ENCODE assay signal across 18 cellular contexts in the genomic region with DNA sequence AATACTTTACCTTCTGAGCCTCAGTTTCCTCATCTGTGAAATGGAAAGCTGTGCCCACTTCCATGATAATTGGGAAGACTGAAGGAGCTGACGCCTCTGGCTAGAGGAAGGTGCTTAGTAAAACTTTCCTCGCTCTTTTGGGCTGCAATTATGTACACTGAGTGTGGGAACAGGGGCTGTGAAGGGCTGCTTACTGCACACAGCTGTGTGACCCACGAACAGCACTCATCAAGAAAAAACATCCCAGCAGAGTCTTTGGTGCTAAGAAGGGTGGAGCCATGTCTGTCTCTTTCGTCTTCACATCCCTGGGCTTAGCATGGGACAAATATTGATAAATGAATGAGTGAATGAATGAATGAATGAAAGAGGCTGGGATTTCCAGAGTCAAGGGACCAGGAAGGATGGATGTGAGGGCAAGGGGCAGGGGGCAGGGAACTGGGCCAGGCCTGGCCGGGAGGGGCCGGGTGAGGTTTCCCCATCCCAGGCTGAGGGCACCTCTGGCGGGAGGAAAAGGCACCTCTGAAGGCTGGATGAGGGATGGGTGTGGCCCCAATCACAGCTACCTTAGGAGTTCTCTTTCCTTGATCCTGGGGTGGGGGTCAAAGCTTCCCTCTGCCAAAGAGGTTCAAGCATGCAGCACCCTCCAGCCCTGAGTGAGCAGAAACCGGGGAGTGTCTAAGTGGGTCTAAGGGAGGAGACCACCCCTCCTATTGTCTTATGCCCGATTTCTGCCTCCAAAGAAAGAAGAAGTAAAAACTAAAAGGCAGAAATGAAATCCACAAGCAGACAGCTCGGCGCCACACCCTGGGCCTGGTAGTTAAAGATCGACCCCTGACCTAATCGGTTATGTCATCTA. TPM values are rescaled to one million over a fixed set of nuclear protein-coding genes. Genes with fewer than 3 reads are reported as not detected.
A peak's percentile ranks its signal among the peaks of the same experiment; 100 is the strongest.
DNase-seq lines count a peak whose midpoint lies in the region; ATAC-seq, FAIRE-seq and TF ChIP-seq lines count a peak whose summit lies in the region.
"Had no signal": no experiment of that assay in that cellular context is flagged by ENCODE, and none has a peak within 500 bp of the region (broad histone marks: within the 10 kb centered on the region; RNA-seq: fewer than 3 reads in every experiment).

No MANE protein-coding gene starts in this region.

- H3K27me3 Mint-ChIP-seq in activated CD8-positive, alpha-beta memory T cell treated with anti-CD3 and anti-CD28 coated beads, Interleukin-2, amount 10 ng/mL, durations not matched to agents 7 days and 5 days, result no peaks in the 10 kb centered on the region
- H3K27me3 Mint-ChIP-seq in activated T-helper 2 cell treated with anti-CD3 and anti-CD28 coated beads, Interferon-gamma antibody, Interleukin-2, Interleukin-4, amounts not matched to agents 10 μg/mL and 5 μg/mL and 100 μg/mL, durations not matched to agents 14 hours and 24 hours and 36 hours (ENCODE audit: low read depth), result no peaks in the 10 kb centered on the region
- H3K27me3 Mint-ChIP-seq in naive thymus-derived CD4-positive, alpha-beta T cell, result no peaks in the 10 kb centered on the region

- POLR2A ChIA-PET in naive thymus-derived CD4-positive, alpha-beta T cell (lab: Charles Lee), result interaction anchor here (0.9 to 7.8 kb wide), 10 partner anchors 9 to 115 kb away, joined by 3 to 62 read pairs (median 6); a partner anchor contains a TSS
- POLR2A ChIA-PET in RWPE1 (lab: Yijun Ruan, JAX; ENCODE audit: low non-redundant PET), result no interaction called here

- peak overlapping the region; percentile 79 for H3K27ac ChIP-seq in naive thymus-derived CD4-positive, alpha-beta T cell (ENCODE audit: low read depth, low read length)
- no peak overlapping the region for H3K27ac ChIP-seq in RWPE1
- H3K27ac ChIP-seq: dorsolateral prefrontal cortex, vagina had no signal

- CTCF ChIA-PET in activated CD8-positive, alpha-beta memory T cell treated with anti-CD3 and anti-CD28 coated beads, Interleukin-2, amount 10 ng/mL, durations not matched to agents 7 days and 5 days (lab: Charles Lee), result interaction anchor here (1.8 to 1.9 kb wide), 2 partner anchors 9 kb away, joined by 5 to 9 read pairs; a partner anchor contains a TSS
- CTCF ChIA-PET in naive thymus-derived CD4-positive, alpha-beta T cell (lab: Charles Lee), result no interaction called here
- CTCF ChIA-PET in RWPE1 (lab: Yijun Ruan, JAX), result interaction anchor here (0.6 kb wide), 1 partner anchor 200 kb away, joined by 4 read pairs; no protein-coding TSS in a partner anchor

- no peaks in the 10 kb centered on the region for H3K36me3 Mint-ChIP-seq in activated CD8-positive, alpha-beta memory T cell treated with anti-CD3 and anti-CD28 coated beads, Interleukin-2, amount 10 ng/mL, durations not matched to agents 7 days and 5 days
- peaks cover 30% of the 10 kb centered on the region for H3K36me3 Mint-ChIP-seq in activated T-helper 2 cell treated with anti-CD3 and anti-CD28 coated beads, Interferon-gamma antibody, Interleukin-2, Interleukin-4, amounts not matched to agents 10 μg/mL and 5 μg/mL and 100 μg/mL, durations not matched to agents 14 hours and 24 hours and 36 hours (ENCODE audit: low read depth)
- peaks cover 0 to 6% (median 0%) of the 10 kb centered on the region in 5 donors for H3K36me3 Mint-ChIP-seq in naive thymus-derived CD4-positive, alpha-beta T cell

- TF ChIP-seq CTCF in RWPE1 (conservative IDR thresholded peaks at IDR 0.05; ENCODE audit: low read depth), result no peak

- intact Hi-C loops in activated T-helper 2 cell treated with anti-CD3 and anti-CD28 coated beads, Interferon-gamma antibody, Interleukin-2, Interleukin-4, amounts not matched to agents 10 μg/mL and 5 μg/mL and 100 μg/mL, durations not matched to agents 14 hours and 24 hours and 36 hours (cut with micrococcal nuclease), result loop anchor here (1.0 kb wide), 1 partner anchor 9 kb away; a partner anchor contains a TSS
- intact Hi-C loops in naive thymus-derived CD4-positive, alpha-beta T cell (cut with micrococcal nuclease), result loop anchor here (1.0 kb wide), 1 partner anchor 9 kb away; a partner anchor contains a TSS

- H3K27me3 ChIP-seq in naive thymus-derived CD4-positive, alpha-beta T cell (ENCODE audit: control insufficient read depth in 2 of 2, insufficient read depth in 2 of 2, low read length in 2 of 2), result no peaks in the 10 kb centered on the region
- H3K27me3 ChIP-seq: dorsolateral prefrontal cortex, vagina had no signal

- peaks cover 47% of the 10 kb centered on the region for H3K4me1 Mint-ChIP-seq in activated CD8-positive, alpha-beta memory T cell treated with anti-CD3 and anti-CD28 coated beads, Interleukin-2, amount 10 ng/mL, durations not matched to agents 7 days and 5 days
- peaks cover 59% of the 10 kb centered on the region for H3K4me1 Mint-ChIP-seq in activated T-helper 2 cell treated with anti-CD3 and anti-CD28 coated beads, Interferon-gamma antibody, Interleukin-2, Interleukin-4, amounts not matched to agents 10 μg/mL and 5 μg/mL and 100 μg/mL, durations not matched to agents 14 hours and 24 hours and 36 hours (ENCODE audit: low read depth)
- H3K4me1 Mint-ChIP-seq in naive thymus-derived CD4-positive, alpha-beta T cell, result peaks cover 25 to 65% (median 52%) of the 10 kb centered on the region in 7 donors

- H3K9me3 ChIP-seq in naive thymus-derived CD4-positive, alpha-beta T cell (ENCODE audit: control insufficient read depth in 2 of 3, low read length in 3 of 3), result no peaks in the 10 kb centered on the region
- H3K9me3 ChIP-seq: vagina had no signal

- no peak for ATAC-seq in activated CD8-positive, alpha-beta memory T cell treated with anti-CD3 and anti-CD28 coated beads, Interleukin-2, amount 10 ng/mL, durations not matched to agents 7 days and 5 days
- peak; percentile 28 for ATAC-seq in naive thymus-derived CD4-positive, alpha-beta T cell
- no peak for ATAC-seq in HG03457 (IDR thresholded peaks at IDR 0.05; ENCODE audit: unreplicated experiment)
- ATAC-seq: Right ventricle myocardium inferior had no signal

- peak; percentile 83 for FAIRE-seq in GM12892 (lab: Jason Lieb, UNC)

- no peak for TF ChIP-seq POLR2A in GM12892 (IDR thresholded peaks at IDR 0.05; ENCODE audit: low read depth, low read length)

- peak overlapping the region; percentile 83 for H3K27ac Mint-ChIP-seq in activated CD8-positive, alpha-beta memory T cell treated with anti-CD3 and anti-CD28 coated beads, Interleukin-2, amount 10 ng/mL, durations not matched to agents 7 days and 5 days
- H3K27ac Mint-ChIP-seq in activated T-helper 2 cell treated with anti-CD3 and anti-CD28 coated beads, Interferon-gamma antibody, Interleukin-2, Interleukin-4, amounts not matched to agents 10 μg/mL and 5 μg/mL and 100 μg/mL, durations not matched to agents 14 hours and 24 hours and 36 hours, result peak overlapping the region; percentile 99
- H3K27ac Mint-ChIP-seq in naive thymus-derived CD4-positive, alpha-beta T cell, result peak overlapping the region; percentile 86 to 98 (median 91)
- H3K27ac Mint-ChIP-seq: nephron progenitor cell had no signal

- DNase-seq in activated CD8-positive, alpha-beta memory T cell treated with anti-CD3 and anti-CD28 coated beads, Interleukin-2, amount 10 ng/mL, durations not matched to agents 7 days and 5 days, result no peak
- DNase-seq in activated CD8-positive, alpha-beta memory T cell treated with anti-CD3 and anti-CD28 coated beads, Interleukin-2, amount 50 U/mL, for 4 hours, result no peak
- DNase-seq in GM12892 (ENCODE audit: insufficient read length) (no peak), RWPE1 (ENCODE audit: low spot score) (no peak), hepatic stellate cell (ENCODE audit: low spot score) (no peak)
- DNase-seq in activated T-helper 2 cell treated with anti-CD3 and anti-CD28 coated beads, Interferon-gamma antibody, Interleukin-2, Interleukin-4, amounts not matched to agents 10 μg/mL and 5 μg/mL and 100 μg/mL, durations not matched to agents 14 hours and 24 hours and 36 hours (ENCODE audit: low spot score), result no peak
- DNase-seq in naive thymus-derived CD4-positive, alpha-beta T cell, result no peak
- DNase-seq: activated CD4-positive, CD25-positive, alpha-beta regulatory T cell treated with anti-CD3 and anti-CD28 coated beads, Interleukin-2, amount 50 U/mL, for 72 hours; activated gamma-delta T cell treated with Interleukin-2 at 50 U/mL for 16 hours; dorsolateral prefrontal cortex; GDM1; NCI-H226; nephron progenitor cell had no signal

- peak overlapping the region; percentile 27 for H3K4me3 ChIP-seq in naive thymus-derived CD4-positive, alpha-beta T cell (ENCODE audit: low read length)
- H3K4me3 ChIP-seq: dorsolateral prefrontal cortex, vagina had no signal

- no peaks in the 10 kb centered on the region for H3K36me3 ChIP-seq in naive thymus-derived CD4-positive, alpha-beta T cell (ENCODE audit: control insufficient read depth in 2 of 3, insufficient read depth in 3 of 3, low read length in 3 of 3)
- H3K36me3 ChIP-seq: vagina had no signal

- H3K9me3 Mint-ChIP-seq in activated CD8-positive, alpha-beta memory T cell treated with anti-CD3 and anti-CD28 coated beads, Interleukin-2, amount 10 ng/mL, durations not matched to agents 7 days and 5 days (ENCODE audit: low read depth), result no peaks in the 10 kb centered on the region
- no peaks in the 10 kb centered on the region for H3K9me3 Mint-ChIP-seq in activated T-helper 2 cell treated with anti-CD3 and anti-CD28 coated beads, Interferon-gamma antibody, Interleukin-2, Interleukin-4, amounts not matched to agents 10 μg/mL and 5 μg/mL and 100 μg/mL, durations not matched to agents 14 hours and 24 hours and 36 hours
- H3K9me3 Mint-ChIP-seq in naive thymus-derived CD4-positive, alpha-beta T cell, result peaks cover 0 to 13% (median 2%) of the 10 kb centered on the region in 11 donors

- peaks cover 10 to 27% of the 10 kb centered on the region in 2 donors for H3K4me1 ChIP-seq in naive thymus-derived CD4-positive, alpha-beta T cell (ENCODE audit: control insufficient read depth in 2 of 2, insufficient read depth in 2 of 2, low read length in 2 of 2)
- H3K4me1 ChIP-seq: vagina had no signal

- H3K4me3 Mint-ChIP-seq in activated CD8-positive, alpha-beta memory T cell treated with anti-CD3 and anti-CD28 coated beads, Interleukin-2, amount 10 ng/mL, durations not matched to agents 7 days and 5 days, result no peak overlapping the region
- H3K4me3 Mint-ChIP-seq in activated T-helper 2 cell treated with anti-CD3 and anti-CD28 coated beads, Interferon-gamma antibody, Interleukin-2, Interleukin-4, amounts not matched to agents 10 μg/mL and 5 μg/mL and 100 μg/mL, durations not matched to agents 14 hours and 24 hours and 36 hours (ENCODE audit: low read depth), result peak overlapping the region; percentile 94
- peak overlapping the region in 9 of 10 donors; percentile 59 to 90 (median 75) for H3K4me3 Mint-ChIP-seq in naive thymus-derived CD4-positive, alpha-beta T cell
- H3K4me3 Mint-ChIP-seq: nephron progenitor cell had no signal

RNA-seq across cellular contexts. Expression of a gene that starts 9.2 kb away (rescaled TPM):
- total RNA-seq in activated CD8-positive, alpha-beta memory T cell treated with anti-CD3 and anti-CD28 coated beads, Interleukin-2, amount 10 ng/mL, durations not matched to agents 7 days and 5 days, result 100 to 1,000 TPM; 134 to 152 TPM
- polyA plus RNA-seq in GM12892 (2012; ENCODE audit: missing spikeins), result 0.15 TPM
- 395 and 399 TPM in 2 replicates for total RNA-seq in activated T-helper 2 cell treated with anti-CD3 and anti-CD28 coated beads, Interferon-gamma antibody, Interleukin-2, Interleukin-4, amounts not matched to agents 10 μg/mL and 5 μg/mL and 100 μg/mL, durations not matched to agents 14 hours and 24 hours and 36 hours
- 100 to 1,000 TPM; 180 to 399 (median 224) TPM for total RNA-seq in naive thymus-derived CD4-positive, alpha-beta T cell
- 100 to 1,000 TPM; 217 to 371 TPM for polyA plus RNA-seq in naive thymus-derived CD4-positive, alpha-beta T cell
- total RNA-seq: glomerular endothelial cell, MCF 10A, Right ventricle myocardium inferior had no signal
